Comparison of ENCODE assay signal across 9 cellular contexts in genomic region chr1:46413596-46413985, GRCh38. TPM values are rescaled to one million over a fixed set of nuclear protein-coding genes. Genes with fewer than 3 reads are reported as not detected.
DNase-seq lines count a peak whose midpoint lies in the region; ATAC-seq and TF ChIP-seq lines count a peak whose summit lies in the region.
"Had no signal": no experiment of that assay in that cellular context is flagged by ENCODE, and none has a peak within 500 bp of the region (broad histone marks: within the 10 kb centered on the region; RNA-seq: fewer than 3 reads in every experiment).

No MANE protein-coding gene starts in this region.

- H3K9me3 ChIP-seq in OCI-LY3 (ENCODE audit: insufficient read depth, low read length): no peaks in the 10 kb centered on the region
- H3K9me3 ChIP-seq: pancreas had no signal

- no peaks in the 10 kb centered on the region for H3K27me3 Mint-ChIP-seq in chondrocyte (ENCODE audit: low read depth)

- H3K4me3 ChIP-seq in AG04449 (ENCODE audit: low read depth, low read length) (no peak overlapping the region), OCI-LY3 (ENCODE audit: low read length) (no peak overlapping the region)
- H3K4me3 ChIP-seq: pancreas had no signal

- H3K36me3 Mint-ChIP-seq in chondrocyte (ENCODE audit: low read depth): peaks cover 14% of the 10 kb centered on the region

- TF ChIP-seq CTCF in AG04449 (IDR thresholded peaks at IDR 0.05; ENCODE audit: insufficient read depth, low read length, missing control alignments): peak; percentile 32
- peak; percentile 39 for TF ChIP-seq CTCF in OCI-LY3 (IDR thresholded peaks at IDR 0.05; ENCODE audit: low read depth, low read length)
- peak; percentile 51 for TF ChIP-seq CTCF in chondrocyte (IDR thresholded peaks at IDR 0.05)

- no peak overlapping the region for H3K4me3 Mint-ChIP-seq in chondrocyte (ENCODE audit: unreplicated experiment)

- H3K4me1 ChIP-seq in OCI-LY3 (ENCODE audit: low read length): peaks cover 15% of the 10 kb centered on the region
- H3K4me1 ChIP-seq: pancreas had no signal

- H3K9me3 Mint-ChIP-seq in chondrocyte (ENCODE audit: low read depth): no peaks in the 10 kb centered on the region

- no peak overlapping the region for H2AFZ ChIP-seq in OCI-LY3 (ENCODE audit: low read depth, low read length)

- no peak overlapping the region for H3K27ac ChIP-seq in OCI-LY3 (ENCODE audit: low read length)
- H3K27ac ChIP-seq: pancreas had no signal

- no peak overlapping the region for H3K9ac ChIP-seq in OCI-LY3 (ENCODE audit: low read length)

- CTCF ChIA-PET in AG04449 (lab: Yijun Ruan, JAX): interaction anchor here (0.8 to 1.6 kb wide), 5 partner anchors 18 to 66 kb away, joined by 3 to 8 read pairs (median 3); no protein-coding TSS in a partner anchor

- peak; percentile 93 for ATAC-seq in GM18868 (IDR thresholded peaks at IDR 0.05; ENCODE audit: unreplicated experiment)
- ATAC-seq in HG02623 (IDR thresholded peaks at IDR 0.05; ENCODE audit: unreplicated experiment): no peak
- ATAC-seq in HG03108 (IDR thresholded peaks at IDR 0.05; ENCODE audit: unreplicated experiment): no peak

- no peak overlapping the region for H3K4me2 ChIP-seq in OCI-LY3 (ENCODE audit: low read length)

- H3K79me2 ChIP-seq in OCI-LY3 (ENCODE audit: low read length): no peaks in the 10 kb centered on the region

- H3K4me1 Mint-ChIP-seq in chondrocyte (ENCODE audit: low read depth): peaks cover 2% of the 10 kb centered on the region

- no peaks in the 10 kb centered on the region for H4K20me1 ChIP-seq in OCI-LY3 (ENCODE audit: insufficient read depth, low read length)

- DNase-seq in AG04449 (ENCODE audit: low read depth, low spot score): no peak
- no peak for DNase-seq in chondrocyte (ENCODE audit: low spot score)
- peak; percentile 15 for DNase-seq in stimulated activated CD8-positive, alpha-beta memory T cell treated with anti-CD3 and anti-CD28 coated beads, Interleukin-4, amount 100 ng/mL, for 24 hours (ENCODE audit: low read depth)
- DNase-seq in activated gamma-delta T cell treated with Interleukin-2 at 50 U/mL for 16 hours: no peak
- DNase-seq: pancreas had no signal

- H3K36me3 ChIP-seq in OCI-LY3 (replicated peaks; ENCODE audit: low read depth, low read length): no peaks in the 10 kb centered on the region

- H3K27me3 ChIP-seq in OCI-LY3 (ENCODE audit: low read depth, low read length): no peaks in the 10 kb centered on the region
- H3K27me3 ChIP-seq: pancreas had no signal

- POLR2A ChIA-PET in AG04449 (lab: Yijun Ruan, JAX): no interaction called here

- no peak overlapping the region for H3K27ac Mint-ChIP-seq in chondrocyte (ENCODE audit: unreplicated experiment)

RNA-seq across cellular contexts. Expression of gene FAAH, which starts 19.5 kb away (rescaled TPM):
- 7.0 to 15.0 TPM (median 14.1 TPM) in 3 replicates for total RNA-seq in chondrocyte
